30 cellular contexts compared by ENCODE assay signal in the genomic region with DNA sequence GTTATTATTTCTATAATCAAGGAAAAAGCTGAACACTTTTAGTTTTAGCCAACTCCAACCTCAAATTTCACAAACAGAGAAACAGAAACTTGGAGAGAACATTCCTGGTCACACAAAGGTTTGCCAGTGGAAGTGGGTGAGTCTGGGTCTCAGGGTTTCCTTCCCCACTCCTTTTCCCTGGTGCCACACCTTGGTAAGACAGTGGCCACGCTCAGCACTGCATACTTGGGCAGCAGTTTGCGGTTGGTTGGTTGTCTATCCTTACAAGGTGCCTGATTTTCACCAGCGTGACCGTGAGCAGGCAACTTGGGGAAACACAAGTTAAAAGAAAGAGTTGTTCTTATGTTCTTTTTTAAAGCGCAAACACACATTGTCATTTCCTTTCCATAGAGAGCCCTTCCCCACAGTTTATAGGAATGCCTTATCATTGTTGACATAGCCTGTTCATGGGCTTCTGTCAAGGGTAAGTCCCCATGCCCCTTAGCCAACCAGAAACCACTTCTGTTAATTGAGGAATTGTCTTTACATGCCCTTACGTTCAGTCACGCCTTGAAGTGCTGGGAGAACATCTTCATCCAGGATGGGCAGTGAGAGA.
"Had no signal": no experiment of that assay in that cellular context is flagged by ENCODE, and none has a peak within 500 bp of the region (broad histone marks: within the 10 kb centered on the region; RNA-seq: fewer than 3 reads in every experiment).

No MANE protein-coding gene starts in this region.

- ATAC-seq: activated CD8-positive, alpha-beta memory T cell treated with anti-CD3 and anti-CD28 coated beads, Interleukin-2, amount 10 ng/mL, durations not matched to agents 7 days and 5 days; activated naive CD8-positive, alpha-beta T cell treated with anti-CD3 and anti-CD28 coated beads, Interleukin-2, amount 50 U/mL, for 24 hours had no signal

- H3K27ac ChIP-seq: KMS-11, VCaP had no signal

- DNase-seq: activated B cell treated with CpG ODN at 0.5 μM for 24 hours; activated CD4-positive, alpha-beta memory T cell treated with anti-CD3 and anti-CD28 coated beads, Interleukin-2, amount 10 ng/mL, durations not matched to agents 7 days and 5 days; activated CD4-positive, alpha-beta T cell treated with anti-CD3 and anti-CD28 coated beads for 4 hours; activated CD4-positive, CD25-positive, alpha-beta regulatory T cell treated with anti-CD3 and anti-CD28 coated beads, Interleukin-2, amount 50 U/mL, for 72 hours; activated CD8-positive, alpha-beta memory T cell treated with anti-CD3 and anti-CD28 coated beads for 24 hours; activated CD8-positive, alpha-beta memory T cell treated with anti-CD3 and anti-CD28 coated beads, Interleukin-2, amount 10 ng/mL, durations not matched to agents 7 days and 5 days; activated CD8-positive, alpha-beta memory T cell treated with anti-CD3 and anti-CD28 coated beads, Interleukin-2, amount 50 U/mL, for 48 hours; activated effector memory CD4-positive, alpha-beta T cell treated with Interleukin-2 at 50 U/mL for 16 hours; activated naive CD4-positive, alpha-beta T cell treated with anti-CD3 and anti-CD28 coated beads, Interleukin-2, amount 10 ng/mL, durations not matched to agents 7 days and 5 days; activated naive CD8-positive, alpha-beta T cell treated with anti-CD3 and anti-CD28 coated beads, Interleukin-2, amount 50 U/mL, for 24 hours; activated T-cell treated with anti-CD3 and anti-CD28 coated beads, Interleukin-2, amount 50 U/mL, for 48 hours; anterior cingulate cortex; central memory CD4-positive, alpha-beta T cell; NCI-H1092 treated with DMSO at 0.1 percent for 48 hours; NCI-H1417; NCI-H146; NCI-H187; NCI-H2029 treated with DMSO at 0.1 percent for 48 hours; NCI-H2171; NCI-H510A; NCI-H526; NCI-H748 treated with DMSO at 0.1 percent for 48 hours; OCI-M1; Right ventricle myocardium superior; SW 1271; T-helper 1 cell; T-helper 2 cell; T-helper 9 cell had no signal
